Comparison of ENCODE assay signal across 8 cellular contexts in genomic region chr22:50252081-50253045, GRCh38. TPM values are rescaled to one million over a fixed set of nuclear protein-coding genes. Genes with fewer than 3 reads are reported as not detected.
DNase-seq lines count a peak whose midpoint lies in the region; ATAC-seq, FAIRE-seq and TF ChIP-seq lines count a peak whose summit lies in the region.

No MANE protein-coding gene starts in this region.

- peaks cover 0 to 58% of the 10 kb centered on the region in 2 donors for H3K36me3 ChIP-seq in psoas muscle (ENCODE audit: insufficient read depth in 1 of 2, low read depth in 1 of 2)

- CTCF ChIA-PET in activated naive CD4-positive, alpha-beta T cell treated with anti-CD3 and anti-CD28 coated beads for 36 hours (lab: Charles Lee) = interaction anchor here (0.6 to 2.7 kb wide), 23 partner anchors 9 to 341 kb away, joined by 3 to 25 read pairs (median 4); partner anchors contain the start of genes DENND6B, MAPK12, SCO2 and SYCE3

- peaks cover 29% of the 10 kb centered on the region for H3K4me1 ChIP-seq in psoas muscle

- no peak for TF ChIP-seq POLR2A in H54 (IDR thresholded peaks at IDR 0.05; ENCODE audit: low read depth, low read length)

- TF ChIP-seq CTCF in AG09319 (IDR thresholded peaks at IDR 0.05; ENCODE audit: low read depth, low read length) (peak; percentile 75), psoas muscle (IDR thresholded peaks at IDR 0.05) (peak; percentile 67)

- H3K27me3 Mint-ChIP-seq in activated naive CD4-positive, alpha-beta T cell treated with anti-CD3 and anti-CD28 coated beads for 36 hours (ENCODE audit: low read depth) = no peaks in the 10 kb centered on the region

- H3K4me3 Mint-ChIP-seq in activated naive CD4-positive, alpha-beta T cell treated with anti-CD3 and anti-CD28 coated beads for 36 hours = peak overlapping the region; percentile 18

- H3K4me3 ChIP-seq in psoas muscle = no peak overlapping the region

- peak overlapping the region; percentile 63 for H3K27ac ChIP-seq in psoas muscle

- H3K4me1 Mint-ChIP-seq in activated naive CD4-positive, alpha-beta T cell treated with anti-CD3 and anti-CD28 coated beads for 36 hours (ENCODE audit: low read depth) = peaks cover 14% of the 10 kb centered on the region

- H3K9me3 Mint-ChIP-seq in activated naive CD4-positive, alpha-beta T cell treated with anti-CD3 and anti-CD28 coated beads for 36 hours = no peaks in the 10 kb centered on the region

- no peak overlapping the region for H3K27ac Mint-ChIP-seq in activated naive CD4-positive, alpha-beta T cell treated with anti-CD3 and anti-CD28 coated beads for 36 hours

- DNase-seq in AG09319 (ENCODE audit: extremely low read depth, low read depth) (no peak), H54 (ENCODE audit: insufficient read length, low spot score) (peak; percentile 67), SHP77 (lab: John Stamatoyannopoulos, UW) (peak; percentile 79 to 83), head of caudate nucleus (peak in 38 of 42 donors; percentile 43 to 81 (median 65)), psoas muscle (peak; percentile 76 to 87), NCI-H187 (lab: John Stamatoyannopoulos, UW) (no peak)
- DNase-seq in activated naive CD4-positive, alpha-beta T cell treated with anti-CD3 and anti-CD28 coated beads for 36 hours = peak; percentile 82

- ATAC-seq in psoas muscle = peak; percentile 69 to 73 (median 72)
- no peak for ATAC-seq in HG02970 (IDR thresholded peaks at IDR 0.05; ENCODE audit: low FRiP score, unreplicated experiment)

- no peaks in the 10 kb centered on the region for H3K27me3 ChIP-seq in psoas muscle (ENCODE audit: insufficient read depth in 3 of 3, low read length in 2 of 3)

- peaks cover 3% of the 10 kb centered on the region for H3K36me3 Mint-ChIP-seq in activated naive CD4-positive, alpha-beta T cell treated with anti-CD3 and anti-CD28 coated beads for 36 hours (ENCODE audit: low read depth)

- no peaks in the 10 kb centered on the region for H3K9me3 ChIP-seq in psoas muscle

- FAIRE-seq in H54 (lab: Jason Lieb, UNC) = no peak

- WGBS in psoas muscle, 3 donors = 41 to 50% (median 46%) methylated on average over 26 of the region's 26 CpGs

- intact Hi-C loops in activated naive CD4-positive, alpha-beta T cell treated with anti-CD3 and anti-CD28 coated beads for 36 hours (cut with micrococcal nuclease) = loop anchor here (1.0 to 5.0 kb wide), 4 partner anchors 18 to 245 kb away; partner anchors contain the start of genes DENND6B and MAPK11
- intact Hi-C loops in head of caudate nucleus (cut with DNase I) (no loop called here), psoas muscle (cut with DNase I) (loop anchor here (5.0 to 10.0 kb wide), 3 partner anchors 75 to 252 kb away; partner anchors contain the start of genes DENND6B (in 1 of the 2), LMF2 (in 1 of the 2), NCAPH2 (in 1 of the 2) and PPP6R2 (in 1 of the 2))

RNA-seq across cellular contexts. Expression of gene HDAC10, which starts 1.3 kb away (rescaled TPM):
- total RNA-seq in activated naive CD4-positive, alpha-beta T cell treated with anti-CD3 and anti-CD28 coated beads for 36 hours = 10 to 100 TPM; 35.4 to 38.0 TPM
- 10 to 100 TPM; 13.5 to 19.4 (median 15.3) TPM for total RNA-seq in psoas muscle
- 1 to 10 TPM; 4.3 to 5.3 (median 5.1) TPM for polyA plus RNA-seq in psoas muscle

RNA-seq across cellular contexts. Expression of gene TUBGCP6, which starts 7.5 kb away (rescaled TPM):
- total RNA-seq in activated naive CD4-positive, alpha-beta T cell treated with anti-CD3 and anti-CD28 coated beads for 36 hours = 10 to 100 TPM; 44.5 to 47.8 TPM
- total RNA-seq in psoas muscle = 10 to 100 TPM; 18.0 to 21.8 (median 19.0) TPM
- polyA plus RNA-seq in psoas muscle = 10 to 100 TPM in 2 of 3 donors, 1 to 10 TPM in 1; 9.5 to 11.2 (median 10.6) TPM

RNA-seq across cellular contexts. Expression of gene MAPK12, which starts 9.1 kb away (rescaled TPM):
- total RNA-seq in activated naive CD4-positive, alpha-beta T cell treated with anti-CD3 and anti-CD28 coated beads for 36 hours = 10 to 100 TPM; 12.3 to 12.4 TPM
- 100 to 1,000 TPM; 107 to 178 (median 145) TPM for total RNA-seq in psoas muscle
- polyA plus RNA-seq in psoas muscle = 100 to 1,000 TPM in 2 of 3 donors, 10 to 100 TPM in 1; 57.4 to 148 (median 131) TPM

RNA-seq across cellular contexts. Expression of gene MAPK11, which starts 17.8 kb away (rescaled TPM):
- 10 to 100 TPM; 17.5 to 17.9 TPM for total RNA-seq in activated naive CD4-positive, alpha-beta T cell treated with anti-CD3 and anti-CD28 coated beads for 36 hours
- 1 to 10 TPM; 4.4 to 6.3 (median 5.4) TPM for total RNA-seq in psoas muscle
- polyA plus RNA-seq in psoas muscle = 1 to 10 TPM; 1.7 to 5.3 (median 4.0) TPM

RNA-seq across cellular contexts. Expression of gene SELENOO, which starts 51.6 kb away (rescaled TPM):
- total RNA-seq in activated naive CD4-positive, alpha-beta T cell treated with anti-CD3 and anti-CD28 coated beads for 36 hours = 10 to 100 TPM; 16.5 to 16.7 TPM
- total RNA-seq in psoas muscle = 10 to 100 TPM in 3 of 4 donors, 1 to 10 TPM in 1; 10.0 to 26.6 (median 15.9) TPM
- 10 to 100 TPM; 18.0 to 22.3 (median 20.6) TPM for polyA plus RNA-seq in psoas muscle

Comparison
In these comparisons a context has a peak if more than half of its experiments do, and no peak if none do; other contexts are left out.
1. DNase-seq: peak in H54 (single experiment), SHP77 (2 of 2), activated naive CD4-positive, alpha-beta T cell treated with anti-CD3 and anti-CD28 coated beads for 36 hours (single experiment), head of caudate nucleus (38 of 42) and psoas muscle (2 of 2); none in AG09319 (single experiment) and NCI-H187 (0 of 2).
2. RNA of gene MAPK12, which starts 9.1 kb away (total RNA-seq): 107 to 178 TPM in psoas muscle; 12.3 to 12.4 TPM in activated naive CD4-positive, alpha-beta T cell treated with anti-CD3 and anti-CD28 coated beads for 36 hours; every median in the first group is over 4 times any median in the second.